25 cellular contexts compared by ENCODE assay signal in the genomic region with DNA sequence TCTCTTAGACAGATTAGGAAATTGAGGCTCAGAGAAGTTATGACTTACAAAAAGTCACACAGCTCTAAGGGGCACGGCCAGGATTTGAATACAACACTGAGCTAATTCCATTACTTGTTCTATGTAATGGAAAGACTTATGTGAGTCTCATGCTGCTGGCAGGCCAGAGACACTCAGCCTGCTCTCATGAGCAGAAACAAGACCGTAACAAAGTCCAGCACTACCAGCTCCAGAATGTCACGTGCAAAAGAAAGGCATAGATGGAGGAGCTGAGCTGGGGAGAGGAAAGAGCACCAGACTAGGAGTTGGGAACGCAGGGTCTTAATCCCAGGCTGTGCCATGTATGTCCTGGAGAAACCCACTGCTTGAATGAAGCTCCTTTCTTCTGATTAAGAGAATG. TPM values are rescaled to one million over a fixed set of nuclear protein-coding genes. Genes with fewer than 3 reads are reported as not detected.
DNase-seq lines count a peak whose midpoint lies in the region; ATAC-seq, FAIRE-seq and TF ChIP-seq lines count a peak whose summit lies in the region.
"Had no signal": no experiment of that assay in that cellular context is flagged by ENCODE, and none has a peak within 500 bp of the region (broad histone marks: within the 10 kb centered on the region; RNA-seq: fewer than 3 reads in every experiment).

No MANE protein-coding gene starts in this region.

- TF ChIP-seq CTCF in sigmoid colon (IDR thresholded peaks at IDR 0.05) (no peak), transverse colon (IDR thresholded peaks at IDR 0.05) (no peak), neural progenitor cell (IDR thresholded peaks at IDR 0.05) (no peak)

- no peak overlapping the region for H3K27ac Mint-ChIP-seq in neural progenitor cell
- H3K27ac Mint-ChIP-seq: B cell; CD4-positive, CD25-positive, alpha-beta regulatory T cell; CD8-positive, alpha-beta T cell; HFFc6 had no signal

- H3K36me3 Mint-ChIP-seq in neural progenitor cell = no peaks in the 10 kb centered on the region
- H3K36me3 Mint-ChIP-seq: CD4-positive, CD25-positive, alpha-beta regulatory T cell; CD8-positive, alpha-beta T cell had no signal

- TF ChIP-seq EP300 in sigmoid colon (IDR thresholded peaks at IDR 0.05) (peak in 3 of 4 donors; percentile 40 to 89 (median 75)), transverse colon (IDR thresholded peaks at IDR 0.05; ENCODE audit: low read depth) (no peak)

- no peaks in the 10 kb centered on the region for H3K79me2 ChIP-seq in neural progenitor cell (ENCODE audit: low read depth)

- H3K4me1 ChIP-seq in sigmoid colon (peaks cover 0 to 61% (median 41%) of the 10 kb centered on the region in 4 donors), transverse colon (peaks cover 3 to 21% (median 15%) of the 10 kb centered on the region in 4 donors), neural progenitor cell (no peaks in the 10 kb centered on the region)
- H3K4me1 ChIP-seq: BLaER1, HAP-1 had no signal

- H3K9me3 ChIP-seq in sigmoid colon = no peaks in the 10 kb centered on the region
- H3K9me3 ChIP-seq in transverse colon = no peaks in the 10 kb centered on the region
- no peaks in the 10 kb centered on the region for H3K9me3 ChIP-seq in neural progenitor cell (ENCODE audit: low read depth)
- H3K9me3 ChIP-seq: Caco-2, HAP-1 had no signal

- no peaks in the 10 kb centered on the region for H3K36me3 ChIP-seq in sigmoid colon
- no peaks in the 10 kb centered on the region for H3K36me3 ChIP-seq in transverse colon
- no peaks in the 10 kb centered on the region for H3K36me3 ChIP-seq in neural progenitor cell
- H3K36me3 ChIP-seq: BLaER1, HAP-1 had no signal

- intact Hi-C loops in sigmoid colon (cut with DNase I) (loop anchor here (5.0 kb wide), 1 partner anchor 37 kb away; no protein-coding TSS in a partner anchor), transverse colon (cut with DNase I; ENCODE audit: low total_unique reads) (no loop called here)

- H3K4me3 Mint-ChIP-seq in neural progenitor cell = no peak overlapping the region
- H3K4me3 Mint-ChIP-seq: B cell; CD8-positive, alpha-beta T cell; HFFc6 had no signal

- WGBS in sigmoid colon, 2 donors = 76 to 85% methylated on average over 4 of the region's 4 CpGs
- WGBS in transverse colon (ENCODE audit: low coverage in 1 of 2), 2 donors = 74% methylated on average over 4 of the region's 4 CpGs; no CpG with 5 or more reads in 1 of the 2 donors

- H3K4me2 ChIP-seq in neural progenitor cell = no peak overlapping the region
- H3K4me2 ChIP-seq: BLaER1 had no signal

- TF ChIP-seq POLR2A in sigmoid colon (IDR thresholded peaks at IDR 0.05) = no peak
- TF ChIP-seq POLR2A in transverse colon (IDR thresholded peaks at IDR 0.05) = no peak

- peaks cover 13% of the 10 kb centered on the region for H3F3A ChIP-seq in neural progenitor cell (ENCODE audit: low read depth)

- H3K27me3 ChIP-seq in sigmoid colon (peaks cover 0 to 14% (median 0%) of the 10 kb centered on the region in 3 donors), transverse colon (peaks cover 53% of the 10 kb centered on the region), neural progenitor cell (peaks cover 91% of the 10 kb centered on the region)

- H3K4me1 Mint-ChIP-seq in neural progenitor cell = peaks cover 16% of the 10 kb centered on the region

- H3K27me3 Mint-ChIP-seq in neural progenitor cell (ENCODE audit: insufficient read depth, low read depth) = peaks cover 49% of the 10 kb centered on the region

- H3K9ac ChIP-seq in neural progenitor cell = no peak overlapping the region
- H3K9ac ChIP-seq: BLaER1 had no signal

- peak; percentile 22 for DNase-seq in activated effector memory CD4-positive, alpha-beta T cell treated with anti-CD3 and anti-CD28 coated beads, Interleukin-2, amount 50 U/mL, for 16 hours
- no peak for DNase-seq in activated effector memory CD4-positive, alpha-beta T cell treated with Interleukin-2 at 50 U/mL for 16 hours
- DNase-seq in HTR-8/SVneo (ENCODE audit: insufficient read length, low spot score) (no peak), sigmoid colon (peak; percentile 82), transverse colon (no peak), GF-D8 (lab: John Stamatoyannopoulos, UW) (no peak), neural progenitor cell (ENCODE audit: low spot score) (no peak)
- DNase-seq: Caco-2; CD4-positive, CD25-positive, alpha-beta regulatory T cell; CD8-positive, alpha-beta T cell; DMS153; DND-41; GOT3; HFFc6 had no signal

- peak overlapping the region in 1 of 4 donors; percentile 52 for H3K4me3 ChIP-seq in sigmoid colon
- H3K4me3 ChIP-seq in transverse colon = no peak overlapping the region
- H3K4me3 ChIP-seq in neural progenitor cell = no peak overlapping the region
- H3K4me3 ChIP-seq: BLaER1, GM12878, HAP-1 had no signal

- ATAC-seq in GM19351 (IDR thresholded peaks at IDR 0.05; ENCODE audit: unreplicated experiment) = no peak
- ATAC-seq: CD8-positive, alpha-beta T cell; GM12878 had no signal

- no peak overlapping the region for H2AFZ ChIP-seq in neural progenitor cell (replicated peaks)

- no peaks in the 10 kb centered on the region for H3K9me3 Mint-ChIP-seq in neural progenitor cell
- H3K9me3 Mint-ChIP-seq: CD8-positive, alpha-beta T cell; HFFc6 had no signal

- peaks cover 13% of the 10 kb centered on the region for H4K20me1 ChIP-seq in neural progenitor cell (ENCODE audit: low read depth)
- H4K20me1 ChIP-seq: BLaER1 had no signal

- peak; percentile 57 for FAIRE-seq in HTR-8/SVneo (lab: Jason Lieb, UNC)
- FAIRE-seq: A204.1, G401.6, GM12878, GM19239, H54 had no signal

- in situ Hi-C loops in transverse colon (cut with MboI; ENCODE audit: low pct_ligation_motif_present in 1 of 4, low pct_unique_long_range_greater_than_20kb in 1 of 4, low sequenced_read_pairs in 3 of 4) = loop anchor here in 3 of 4 donors (25.0 kb wide), 2 partner anchors 117 to 267 kb away; a partner anchor contains a TSS

- H3K27ac ChIP-seq in sigmoid colon (peak overlapping the region in 3 of 4 donors; percentile 66 to 93 (median 89)), transverse colon (peak overlapping the region in 3 of 4 donors; percentile 15 to 30 (median 26)), neural progenitor cell (no peak overlapping the region)
- H3K27ac ChIP-seq: 22Rv1, BLaER1, C4-2B had no signal

RNA-seq across cellular contexts. Expression of a gene that starts 1.8 kb away (rescaled TPM):
- 10 to 100 TPM in 2 of 4 donors, 1 to 10 TPM in 2; 6.1 to 45.1 (median 14.4) TPM for total RNA-seq in sigmoid colon
- 10 to 100 TPM in 1 of 3 donors, 1 to 10 TPM in 1, not detected in 1; 9.6 to 43.9 TPM for polyA plus RNA-seq in sigmoid colon
- 10 to 100 TPM in 1 of 4 donors, 1 to 10 TPM in 3; 2.2 to 20.9 (median 4.0) TPM for total RNA-seq in transverse colon
- total RNA-seq in neural progenitor cell (ENCODE audit: low replicate concordance) = 0.06 TPM in 1 of 2 replicates, not detected in the other
- total RNA-seq: B cell; CD4-positive, CD25-positive, alpha-beta regulatory T cell; CD8-positive, alpha-beta T cell; GM12878; HFFc6 had no signal
- polyA plus RNA-seq: CD4-positive, CD25-positive, alpha-beta regulatory T cell; GM12878 had no signal

RNA-seq across cellular contexts. Expression of a gene that starts 19.3 kb away (rescaled TPM):
- 10 to 100 TPM; 20.3 to 27.7 (median 22.5) TPM for total RNA-seq in sigmoid colon
- 1 to 10 TPM; 1.6 to 5.1 (median 1.8) TPM for polyA plus RNA-seq in sigmoid colon
- 10 to 100 TPM; 15.1 to 22.4 (median 16.6) TPM for total RNA-seq in transverse colon
- total RNA-seq in neural progenitor cell (ENCODE audit: low replicate concordance) = 22.3 and 30.2 TPM in 2 replicates

Comparison
In these comparisons a context has a peak if more than half of its experiments do, and no peak if none do; other contexts are left out.
1. DNase-seq: peak in activated effector memory CD4-positive, alpha-beta T cell treated with anti-CD3 and anti-CD28 coated beads, Interleukin-2, amount 50 U/mL, for 16 hours (single experiment) and sigmoid colon (single experiment); none in activated effector memory CD4-positive, alpha-beta T cell treated with Interleukin-2 at 50 U/mL for 16 hours (single experiment), HTR-8/SVneo (single experiment), transverse colon (single experiment), GF-D8 (single experiment) and neural progenitor cell (single experiment).